Comparison of ENCODE assay signal across 24 cellular contexts in the genomic region with DNA sequence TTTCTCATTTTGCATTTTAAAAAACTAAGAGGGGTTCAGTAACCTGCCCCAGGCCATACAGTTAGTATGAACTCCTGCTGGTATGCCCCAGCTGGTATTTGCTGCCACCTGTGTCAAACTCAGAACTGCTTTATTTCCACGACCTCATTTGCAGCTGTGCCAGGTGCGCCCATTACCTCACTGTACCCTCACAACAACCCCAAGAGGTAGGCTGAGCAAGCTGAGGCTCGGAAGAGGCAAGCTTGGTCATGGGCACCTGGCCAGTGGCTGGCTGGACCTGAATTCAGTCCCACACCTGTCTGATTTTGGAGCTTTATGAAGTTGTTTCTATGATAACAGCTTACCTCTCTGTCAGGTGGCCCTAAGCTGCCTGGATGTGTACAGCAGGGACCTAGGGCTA. TPM values are rescaled to one million over a fixed set of nuclear protein-coding genes. Genes with fewer than 3 reads are reported as not detected.
A peak's percentile ranks its signal among the peaks of the same experiment; 100 is the strongest.
DNase-seq lines count a peak whose midpoint lies in the region; ATAC-seq lines count a peak whose summit lies in the region.
"Had no signal": no experiment of that assay in that cellular context is flagged by ENCODE, and none has a peak within 500 bp of the region (broad histone marks: within the 10 kb centered on the region; RNA-seq: fewer than 3 reads in every experiment).

No MANE protein-coding gene starts in this region.

- intact Hi-C loops in sciatic nerve (cut with DNase I), result no loop called here

- DNase-seq in NCI-H510A treated with DMSO at 0.1 percent for 48 hours (lab: John Stamatoyannopoulos, UW) (peak; percentile 41), NCI-H510A (lab: John Stamatoyannopoulos, UW) (no peak), NCI-H1105 (lab: John Stamatoyannopoulos, UW) (peak; percentile 13), SHP77 treated with DMSO at 0.1 percent for 48 hours (lab: John Stamatoyannopoulos, UW) (peak; percentile 20), sciatic nerve (ENCODE audit: low spot score) (peak; percentile 37), ureter (ENCODE audit: low spot score) (no peak), retina (no peak)
- DNase-seq: activated CD4-positive, alpha-beta memory T cell treated with anti-CD3 and anti-CD28 coated beads, Interleukin-2, amount 10 ng/mL, durations not matched to agents 7 days and 5 days; activated CD4-positive, alpha-beta T cell treated with anti-CD3 and anti-CD28 coated beads for 1 hour; activated CD8-positive, alpha-beta memory T cell treated with anti-CD3 and anti-CD28 coated beads, Interleukin-2, amount 50 U/mL, for 48 hours; BE2C; effector CD4-positive, alpha-beta T cell; islet precursor cell; KG1; naive B cell; NCI-H187 treated with DMSO at 0.1 percent for 48 hours; NCI-H446 treated with DMSO at 0.1 percent for 48 hours; occipital lobe; small intestine; stimulated activated CD4-positive, alpha-beta T cell treated with anti-CD3 and anti-CD28 coated beads, Interleukin-1b, Interleukin-23, amount 100 ng/mL, for 48 hours; stomach; T-helper 1 cell; thyroid gland had no signal

- no peak for ATAC-seq in sciatic nerve
- ATAC-seq: Panc1 had no signal

RNA-seq across cellular contexts. Expression of gene EPN2, which starts 7.6 kb away (rescaled TPM):
- total RNA-seq in sciatic nerve (76.6 TPM), ureter (63.9 TPM)

Comparison
In these comparisons a context has a peak if more than half of its experiments do, and no peak if none do; other contexts are left out.
1. DNase-seq: peak in NCI-H510A treated with DMSO at 0.1 percent for 48 hours (single experiment), NCI-H1105 (single experiment), SHP77 treated with DMSO at 0.1 percent for 48 hours (single experiment) and sciatic nerve (single experiment); none in NCI-H510A (single experiment), ureter (single experiment) and retina (single experiment).